ENCODE assay signal across 1 cellular context in genomic region chr5:86977808-86978207, GRCh38.
TF ChIP-seq lines count a peak whose summit lies in the region.

No MANE protein-coding gene starts in this region.

TF ChIP-seq in K562, 482 proteins besides CTCF, POLR2A, EP300 and RAD21 (continued from another document):
- peak; percentile 91 for TF ChIP-seq TFE3 (CRISPR knock-in tag; IDR thresholded peaks at IDR 0.05)
- TF ChIP-seq SPI1 (IDR thresholded peaks at IDR 0.05; ENCODE audit: borderline replicate concordance, low read depth, low read length), result no peak
